27 cellular contexts compared by ENCODE assay signal in genomic region chr19:976476-976875, GRCh38. TPM values are rescaled to one million over a fixed set of nuclear protein-coding genes. Genes with fewer than 3 reads are reported as not detected.
DNase-seq lines count a peak whose midpoint lies in the region; ATAC-seq, FAIRE-seq and TF ChIP-seq lines count a peak whose summit lies in the region.
"Had no signal": no experiment of that assay in that cellular context is flagged by ENCODE, and none has a peak within 500 bp of the region (broad histone marks: within the 10 kb centered on the region; RNA-seq: fewer than 3 reads in every experiment).

No MANE protein-coding gene starts in this region.

- no peak for DNase-seq in SK-N-SH
- no peak for DNase-seq in Panc1 (ENCODE audit: low read depth, low spot score)
- DNase-seq in H1 (ENCODE audit: low read depth in 1 of 2, low spot score in 2 of 2) = no peak
- DNase-seq in NAMALWA (ENCODE audit: low spot score) = no peak
- no peak for DNase-seq in UCSD-AML1 (lab: John Stamatoyannopoulos, UW; ENCODE audit: unreplicated experiment)
- no peak for DNase-seq in upper lobe of left lung
- DNase-seq in GM13977 (ENCODE audit: low spot score) = no peak
- DNase-seq: C1 segment of cervical spinal cord; Calu3; CD8-positive, alpha-beta T cell; GDM1; KBM-7; MM.1S; NCI-H1092 treated with DMSO at 0.1 percent for 48 hours; NCI-H1436 treated with DMSO at 0.1 percent for 48 hours; NCI-H1930; NCI-H69; NK-92 treated with Interleukin-12 subunit alpha and Interleukin-12 subunit beta, amount 100 ng/mL, for 24 hours had no signal

- H3K14ac ChIP-seq in H1 (ENCODE audit: insufficient read length) = no peak overlapping the region

- H2BK12ac ChIP-seq in H1 (ENCODE audit: low read depth, low read length) = no peak overlapping the region

- H4K20me1 ChIP-seq in SK-N-SH (ENCODE audit: insufficient read depth) = no peaks in the 10 kb centered on the region
- H4K20me1 ChIP-seq in H1 (replicated peaks in 1 of 2; ENCODE audit: control insufficient read depth in 1 of 2, insufficient read depth in 2 of 2, low read length in 2 of 2) = no peaks in the 10 kb centered on the region

- H3K4me2 ChIP-seq in SK-N-SH (no peak overlapping the region), H1 (ENCODE audit: insufficient read depth in 1 of 2, low read depth in 2 of 2, low read length in 2 of 2) (no peak overlapping the region)

- H3K36me3 ChIP-seq in SK-N-SH (replicated peaks in 1 of 2; ENCODE audit: control insufficient read depth in 1 of 2, insufficient read depth in 2 of 2, low read length in 1 of 2) = peaks cover 3 to 5% of the 10 kb centered on the region in 2 experiments
- 0 out of 2 replicates have a peak, but pooled peaks cover 2% of the 10 kb centered on the region for H3K36me3 ChIP-seq in Panc1 (ENCODE audit: control insufficient read depth, insufficient read depth, low read length)
- H3K36me3 ChIP-seq in H1 (ENCODE audit: control insufficient read depth in 2 of 4, insufficient read depth in 4 of 4, low read length in 3 of 4) = peaks cover 0 to 10% (median 3%) of the 10 kb centered on the region in 4 experiments; a peak in 2 of 8 replicates
- H3K36me3 ChIP-seq in upper lobe of left lung = peaks cover 4 to 10% (median 7%) of the 10 kb centered on the region in 4 donors

- no peak for FAIRE-seq in H1 (lab: Jason Lieb, UNC)
- FAIRE-seq: GM19239, RCC 7860 had no signal

- H3K79me2 ChIP-seq in SK-N-SH (ENCODE audit: insufficient read depth) (no peaks in the 10 kb centered on the region), H1 (ENCODE audit: control insufficient read depth in 1 of 2, insufficient read depth in 2 of 2, low read length in 2 of 2) (no peaks in the 10 kb centered on the region)

- WGBS in SK-N-SH (ENCODE audit: low lambda C conversion rate) = 78% methylated on average over 7 of the region's 10 CpGs
- 90% methylated on average over 8 of the region's 10 CpGs; no CpG with 5 or more reads in 1 of the 2 experiments for WGBS in H1 (ENCODE audit: extremely low coverage in 1 of 2, insufficient coverage in 1 of 2, insufficient read length in 1 of 2, insufficient replicate concordance in 2 of 2, low coverage in 1 of 2, low lambda C conversion rate in 2 of 2, missing lambda C conversion rate in 1 of 2), 2 experiments
- 87 to 92% methylated on average over 9 to 10 of the region's 10 CpGs for WGBS in upper lobe of left lung, 2 donors

- H3K9me2 ChIP-seq in SK-N-SH = no peaks in the 10 kb centered on the region

- no peak overlapping the region for H3K56ac ChIP-seq in H1 (replicated peaks; ENCODE audit: insufficient read length, low read depth, low read length)

- POLR2A ChIA-PET in SK-N-SH (lab: Yijun Ruan, JAX) = no interaction called here
- POLR2A ChIA-PET in Panc1 (lab: Charles Lee) = no interaction called here
- POLR2A ChIA-PET in H1 (lab: Charles Lee; ENCODE audit: partially characterized antibody) = interaction anchor here (0.8 to 1.8 kb wide), 7 partner anchors 8 to 113 kb away, joined by 3 to 7 read pairs (median 3); partner anchors contain the start of genes MED16, RNU6-9 and WDR18

- H3K27me3 ChIP-seq in SK-N-SH (ENCODE audit: insufficient read depth) (no peaks in the 10 kb centered on the region), Panc1 (ENCODE audit: control insufficient read depth, insufficient read depth, low read length) (no peaks in the 10 kb centered on the region), H1 (replicated peaks in 1 of 4; ENCODE audit: control insufficient read depth in 3 of 4, extremely low read depth in 1 of 4, insufficient read depth in 3 of 4, low read length in 3 of 4) (no peaks in the 10 kb centered on the region), upper lobe of left lung (no peaks in the 10 kb centered on the region)
- H3K27me3 ChIP-seq: SJSA1 had no signal

- no peak for TF ChIP-seq RAD21 in SK-N-SH (IDR thresholded peaks at IDR 0.05; ENCODE audit: low read length)
- no peak for TF ChIP-seq RAD21 in H1 (IDR thresholded peaks at IDR 0.05 in 1 of 2, conservative IDR thresholded peaks at IDR 0.05 in 1 of 2; ENCODE audit: low read depth in 2 of 2, low read length in 2 of 2)

- H3K23ac ChIP-seq in H1 (ENCODE audit: insufficient read length) = no peak overlapping the region

- no peak overlapping the region for H4K91ac ChIP-seq in H1 (replicated peaks; ENCODE audit: insufficient read length, low read length)

- TF ChIP-seq EP300 in SK-N-SH (IDR thresholded peaks at IDR 0.05; ENCODE audit: borderline replicate concordance in 1 of 2, low read depth in 1 of 2, low read length in 1 of 2) (no peak), H1 (IDR thresholded peaks at IDR 0.05; ENCODE audit: borderline replicate concordance in 1 of 2, low read depth in 2 of 2, low read length in 2 of 2) (no peak), upper lobe of left lung (IDR thresholded peaks at IDR 0.05) (no peak)

- no TSS peak for BruUV-seq in Panc1 (replicated peaks; lab: Mats Ljungman, UMichigan)

- no peak overlapping the region for H2BK20ac ChIP-seq in H1 (ENCODE audit: low read length)

- no peak for TF ChIP-seq CTCF in SK-N-SH (IDR thresholded peaks at IDR 0.05)
- TF ChIP-seq CTCF in Panc1 (IDR thresholded peaks at IDR 0.05) = no peak
- no peak for TF ChIP-seq CTCF in H1 (IDR thresholded peaks at IDR 0.05; ENCODE audit: control extremely low read depth in 1 of 3, insufficient read depth in 1 of 3, low read depth in 1 of 3, low read length in 3 of 3)
- no peak for TF ChIP-seq CTCF in upper lobe of left lung (IDR thresholded peaks at IDR 0.05)
- no peak for TF ChIP-seq CTCF in GM13977 (IDR thresholded peaks at IDR 0.05; ENCODE audit: extremely low read depth, insufficient read depth, missing control alignments)

- no peak overlapping the region for H3K9ac ChIP-seq in SK-N-SH
- H3K9ac ChIP-seq in H1 (replicated peaks in 1 of 4; ENCODE audit: extremely low read depth in 1 of 4, low read depth in 3 of 4, low read length in 3 of 4) = no peak overlapping the region

- H2BK15ac ChIP-seq in H1 (ENCODE audit: low read length) = no peak overlapping the region

- TF ChIP-seq POLR2A in H1 (IDR thresholded peaks at IDR 0.05; ENCODE audit: control extremely low read depth in 1 of 2, low read depth in 2 of 2, low read length in 2 of 2) = no peak
- TF ChIP-seq POLR2A in upper lobe of left lung (IDR thresholded peaks at IDR 0.05) = no peak

- peaks cover 0 to 4% of the 10 kb centered on the region in 2 experiments; a peak in 1 of 4 replicates for H3K4me1 ChIP-seq in SK-N-SH (ENCODE audit: control insufficient read depth in 1 of 2, insufficient read depth in 2 of 2, low read depth in 1 of 2, low read length in 1 of 2)
- H3K4me1 ChIP-seq in Panc1 (ENCODE audit: control insufficient read depth, insufficient read depth, low read length) = peaks cover 7% of the 10 kb centered on the region
- H3K4me1 ChIP-seq in H1 (replicated peaks in 1 of 4; ENCODE audit: control insufficient read depth in 3 of 4, insufficient read depth in 4 of 4, low read length in 3 of 4) = peaks cover 0 to 16% (median 11%) of the 10 kb centered on the region in 4 experiments; a peak in 5 of 7 replicates
- H3K4me1 ChIP-seq in upper lobe of left lung = peaks cover 0 to 10% (median 5%) of the 10 kb centered on the region in 4 donors
- H3K4me1 ChIP-seq: HAP-1, SJSA1 had no signal

- no peak overlapping the region; a peak in 1 of 4 replicates for H3K27ac ChIP-seq in SK-N-SH (ENCODE audit: low read depth in 2 of 2, low read length in 1 of 2)
- no peak overlapping the region for H3K27ac ChIP-seq in Panc1 (ENCODE audit: low read length)
- H3K27ac ChIP-seq in H1 (ENCODE audit: low read depth, low read length) = no peak overlapping the region
- no peak overlapping the region for H3K27ac ChIP-seq in upper lobe of left lung
- H3K27ac ChIP-seq: 22Rv1, SJSA1 had no signal

- no peak overlapping the region for H3K18ac ChIP-seq in H1 (ENCODE audit: extremely low read depth, low read length)

- no peaks in the 10 kb centered on the region for H3K9me3 ChIP-seq in SK-N-SH
- no peaks in the 10 kb centered on the region for H3K9me3 ChIP-seq in Panc1 (ENCODE audit: control insufficient read depth, insufficient read depth, low read depth, low read length)
- no peaks in the 10 kb centered on the region for H3K9me3 ChIP-seq in H1 (ENCODE audit: insufficient read depth in 2 of 2, low read depth in 1 of 2, low read length in 1 of 2)
- H3K9me3 ChIP-seq in upper lobe of left lung = no peaks in the 10 kb centered on the region
- H3K9me3 ChIP-seq: HAP-1, SJSA1 had no signal

- H3K4me3 ChIP-seq in SK-N-SH (ENCODE audit: low read depth in 2 of 2, low read length in 1 of 2) = no peak overlapping the region
- no peak overlapping the region for H3K4me3 ChIP-seq in Panc1 (ENCODE audit: low read depth in 2 of 2, low read length in 2 of 2)
- no peak overlapping the region for H3K4me3 ChIP-seq in H1 (ENCODE audit: extremely low read depth in 1 of 4, insufficient read depth in 2 of 4, low read depth in 3 of 4, low read length in 4 of 4)
- H3K4me3 ChIP-seq in upper lobe of left lung = no peak overlapping the region
- H3K4me3 ChIP-seq: HAP-1, SJSA1 had no signal

- H4K8ac ChIP-seq in H1 (ENCODE audit: extremely low read depth, insufficient read depth, low read length) = peak overlapping the region; percentile 25; the same call in 1 of the 2 replicates

- no peak overlapping the region for H2BK120ac ChIP-seq in H1 (replicated peaks; ENCODE audit: low read depth, low read length)

- CTCF ChIA-PET in SK-N-SH (lab: Yijun Ruan, JAX) = interaction anchor here (2.5 kb wide), 1 partner anchor 54 kb away, joined by 6 read pairs; no protein-coding TSS in a partner anchor
- CTCF ChIA-PET in Panc1 (lab: Charles Lee) = no interaction called here
- CTCF ChIA-PET in H1 (lab: Charles Lee; ENCODE audit: partially characterized antibody) = interaction anchor here (1.0 to 1.9 kb wide), 6 partner anchors 9 to 54 kb away, joined by 3 to 6 read pairs (median 4); no protein-coding TSS in a partner anchor

- no peak overlapping the region for H2AK5ac ChIP-seq in H1 (ENCODE audit: low read depth, low read length)

- no peak overlapping the region for H4K5ac ChIP-seq in H1 (ENCODE audit: insufficient read length, low read depth, low read length)

- no peaks in the 10 kb centered on the region for H3K23me2 ChIP-seq in H1 (ENCODE audit: low read depth, low read length)

- in situ Hi-C loops in Panc1 (cut with HindIII; ENCODE audit: low pct_unique_long_range_greater_than_20kb, low sequenced_read_pairs) = no loop called here
- in situ Hi-C loops in GM13977 (cut with MboI; ENCODE audit: low pct_unique_long_range_greater_than_20kb, low sequenced_read_pairs, unreplicated experiment) = no loop called here

- intact Hi-C loops in Panc1 (cut with micrococcal nuclease; ENCODE audit: unreplicated experiment) = no loop called here

- H3K4ac ChIP-seq in H1 (replicated peaks; ENCODE audit: insufficient read length, low read depth, low read length) = no peak overlapping the region

- H3F3A ChIP-seq in SK-N-SH (replicated peaks; ENCODE audit: insufficient read depth) = peaks cover 7% of the 10 kb centered on the region

- H2AFZ ChIP-seq in SK-N-SH (ENCODE audit: low read depth) (no peak overlapping the region), H1 (ENCODE audit: low read length) (no peak overlapping the region)

- no peaks in the 10 kb centered on the region for H3K79me1 ChIP-seq in H1 (ENCODE audit: low read depth, low read length)

- no peak overlapping the region for H2BK5ac ChIP-seq in H1 (ENCODE audit: low read depth, low read length)

- ATAC-seq in SK-N-SH treated with all-trans-retinoic acid at 6 μM for 48 hours (peak; percentile 17; the same call in 2 of the 3 replicates), Panc1 (peak; percentile 35; the same call in 1 of the 2 replicates), upper lobe of left lung (ENCODE audit: low FRiP score in 2 of 2) (no peak)
- ATAC-seq: CD8-positive, alpha-beta T cell; Right ventricle myocardium inferior had no signal

RNA-seq across cellular contexts. Expression of gene WDR18, which starts 7.7 kb away (rescaled TPM):
- polyA plus RNA-seq in SK-N-SH (2012; rRNA removed) (47.9 and 51.5 TPM in 2 replicates), H1 (2011; rRNA removed) (177 and 264 TPM in 2 replicates)
- polyA plus RNA-seq in SK-N-SH (2012; cell fraction: cytosol; rRNA removed) = 12.5 and 25.5 TPM in 2 replicates
- 169 and 222 TPM in 2 replicates for polyA plus RNA-seq in SK-N-SH (2012; cell fraction: nucleus; rRNA removed)
- total RNA-seq in Panc1 (2021; ENCODE audit: unreplicated experiment) (44.0 TPM), upper lobe of left lung (100 to 1,000 TPM in 1 of 6 donors, 10 to 100 TPM in 5; 29.2 to 122 (median 38.6) TPM)
- 79.2 TPM for polyA plus RNA-seq in Panc1 (2012; ENCODE audit: insufficient read length)
- 87.7 and 90.1 TPM in 2 replicates for total RNA-seq in H1 (2021; fragmentation: NEBNext Ultra II Directional; extraction: Animal tissue kit (Norgen Biotek cat#: 25700))
- 143 TPM for polyA plus RNA-seq in H1 (2011; cell fraction: cytosol; rRNA removed)
- polyA plus RNA-seq in H1 (2011; cell fraction: nucleus; rRNA removed) = 218 TPM
- 107 to 120 TPM (median 118 TPM) in 4 replicates for polyA plus RNA-seq in H1 (2012, experiment 1 of 2)
- 195 TPM for polyA plus RNA-seq in H1 (2012, experiment 2 of 2)
- polyA plus RNA-seq in H1 (2013, experiment 1 of 2) = 52.1 TPM
- polyA plus RNA-seq in H1 (2013, experiment 2 of 2) = 49.3 TPM
- 46.1 and 53.0 TPM in 2 replicates for polyA minus RNA-seq in H1 (2011; rRNA and poly(A)+ RNA removed)
- 101 TPM for polyA minus RNA-seq in H1 (2011; cell fraction: cytosol; rRNA and poly(A)+ RNA removed)
- polyA minus RNA-seq in H1 (2011; cell fraction: nucleus; rRNA and poly(A)+ RNA removed) = 65.5 TPM

RNA-seq across cellular contexts. Expression of gene GRIN3B, which starts 23.7 kb away (rescaled TPM):
- 1.5 and 1.8 TPM in 2 replicates for polyA plus RNA-seq in SK-N-SH (2012; rRNA removed)
- 0.45 and 1.1 TPM in 2 replicates for polyA plus RNA-seq in SK-N-SH (2012; cell fraction: cytosol; rRNA removed)
- 4.6 and 5.1 TPM in 2 replicates for polyA plus RNA-seq in SK-N-SH (2012; cell fraction: nucleus; rRNA removed)
- total RNA-seq in Panc1 (2021; ENCODE audit: unreplicated experiment) = 4.6 TPM
- 14.8 TPM for polyA plus RNA-seq in Panc1 (2012; ENCODE audit: insufficient read length)
- 0.45 and 0.63 TPM in 2 replicates for total RNA-seq in H1 (2021; fragmentation: NEBNext Ultra II Directional; extraction: Animal tissue kit (Norgen Biotek cat#: 25700))
- 1.0 and 2.0 TPM in 2 replicates for polyA plus RNA-seq in H1 (2011; rRNA removed)
- polyA plus RNA-seq in H1 (2011; cell fraction: cytosol; rRNA removed) = 1.4 TPM
- 8.4 TPM for polyA plus RNA-seq in H1 (2011; cell fraction: nucleus; rRNA removed)
- 0.14 to 1.1 TPM (median 0.78 TPM) in 4 replicates for polyA plus RNA-seq in H1 (2012, experiment 1 of 2)
- polyA plus RNA-seq in H1 (2012, experiment 2 of 2) = 0.13 TPM
- 0.93 TPM for polyA plus RNA-seq in H1 (2013, experiment 1 of 2)
- polyA plus RNA-seq in H1 (2013, experiment 2 of 2) = 0.74 TPM
- 0.27 and 0.28 TPM in 2 replicates for polyA minus RNA-seq in H1 (2011; rRNA and poly(A)+ RNA removed)
- 0.29 TPM for polyA minus RNA-seq in H1 (2011; cell fraction: cytosol; rRNA and poly(A)+ RNA removed)
- 1.1 TPM for polyA minus RNA-seq in H1 (2011; cell fraction: nucleus; rRNA and poly(A)+ RNA removed)
- total RNA-seq in upper lobe of left lung = 10 to 100 TPM in 1 of 6 donors, 1 to 10 TPM in 4, under 1 TPM in 1; 0.06 to 18.9 (median 5.6) TPM
- total RNA-seq: Calu3, Daoy, NCI-H460, SJSA1 had no signal

RNA-seq across cellular contexts. Expression of gene TMEM259, which starts 44.4 kb away (rescaled TPM):
- polyA plus RNA-seq in SK-N-SH (2012; rRNA removed) (138 and 145 TPM in 2 replicates), H1 (2011; rRNA removed) (243 and 343 TPM in 2 replicates)
- 38.8 and 61.9 TPM in 2 replicates for polyA plus RNA-seq in SK-N-SH (2012; cell fraction: cytosol; rRNA removed)
- polyA plus RNA-seq in SK-N-SH (2012; cell fraction: nucleus; rRNA removed) = 879 TPM in 2 replicates
- total RNA-seq in Panc1 (2021; ENCODE audit: unreplicated experiment) (193 TPM), upper lobe of left lung (100 to 1,000 TPM; 143 to 643 (median 208) TPM)
- polyA plus RNA-seq in Panc1 (2012; ENCODE audit: insufficient read length) = 263 TPM
- total RNA-seq in H1 (2021; fragmentation: NEBNext Ultra II Directional; extraction: Animal tissue kit (Norgen Biotek cat#: 25700)) = 140 and 142 TPM in 2 replicates
- polyA plus RNA-seq in H1 (2011; cell fraction: cytosol; rRNA removed) = 180 TPM
- polyA plus RNA-seq in H1 (2011; cell fraction: nucleus; rRNA removed) = 1,170 TPM
- 46.9 to 137 TPM (median 125 TPM) in 4 replicates for polyA plus RNA-seq in H1 (2012, experiment 1 of 2)
- 87.4 TPM for polyA plus RNA-seq in H1 (2012, experiment 2 of 2)
- 171 TPM for polyA plus RNA-seq in H1 (2013, experiment 1 of 2)
- 163 TPM for polyA plus RNA-seq in H1 (2013, experiment 2 of 2)
- polyA minus RNA-seq in H1 (2011; rRNA and poly(A)+ RNA removed) = 45.5 and 54.1 TPM in 2 replicates
- 55.7 TPM for polyA minus RNA-seq in H1 (2011; cell fraction: cytosol; rRNA and poly(A)+ RNA removed)
- 124 TPM for polyA minus RNA-seq in H1 (2011; cell fraction: nucleus; rRNA and poly(A)+ RNA removed)

RNA-seq across cellular contexts. Expression of gene RNU6-2, which starts 44.8 kb away (rescaled TPM):
- polyA plus RNA-seq in SK-N-SH (2012; rRNA removed) (not detected in 2 replicates), H1 (2011; rRNA removed) (not detected in 2 replicates)
- not detected in 2 replicates for polyA plus RNA-seq in SK-N-SH (2012; cell fraction: cytosol; rRNA removed)
- not detected in 2 replicates for polyA plus RNA-seq in SK-N-SH (2012; cell fraction: nucleus; rRNA removed)
- total RNA-seq in Panc1 (2021; ENCODE audit: unreplicated experiment) (not detected), upper lobe of left lung (not detected)
- not detected for polyA plus RNA-seq in Panc1 (2012; ENCODE audit: insufficient read length)
- not detected in 2 replicates for total RNA-seq in H1 (2021; fragmentation: NEBNext Ultra II Directional; extraction: Animal tissue kit (Norgen Biotek cat#: 25700))
- polyA plus RNA-seq in H1 (2011; cell fraction: cytosol; rRNA removed) = not detected
- not detected for polyA plus RNA-seq in H1 (2011; cell fraction: nucleus; rRNA removed)
- polyA plus RNA-seq in H1 (2012, experiment 1 of 2) = not detected in 4 replicates
- polyA plus RNA-seq in H1 (2012, experiment 2 of 2) = not detected
- not detected for polyA plus RNA-seq in H1 (2013, experiment 1 of 2)
- not detected for polyA plus RNA-seq in H1 (2013, experiment 2 of 2)
- under 0.01 TPM in 1 of 2 replicates, not detected in the other for polyA minus RNA-seq in H1 (2011; rRNA and poly(A)+ RNA removed)
- not detected for polyA minus RNA-seq in H1 (2011; cell fraction: cytosol; rRNA and poly(A)+ RNA removed)
- polyA minus RNA-seq in H1 (2011; cell fraction: nucleus; rRNA and poly(A)+ RNA removed) = not detected
- total RNA-seq: Calu3; CD8-positive, alpha-beta T cell; Daoy; NCI-H460; Right ventricle myocardium inferior; SJSA1 had no signal

RNA-seq across cellular contexts. Expression of gene CNN2, which starts 49.9 kb away (rescaled TPM):
- polyA plus RNA-seq in SK-N-SH (2012; rRNA removed) (152 and 279 TPM in 2 replicates), H1 (2011; rRNA removed) (189 and 349 TPM in 2 replicates)
- polyA plus RNA-seq in SK-N-SH (2012; cell fraction: cytosol; rRNA removed) = 125 and 167 TPM in 2 replicates
- 199 and 204 TPM in 2 replicates for polyA plus RNA-seq in SK-N-SH (2012; cell fraction: nucleus; rRNA removed)
- total RNA-seq in Panc1 (2021; ENCODE audit: unreplicated experiment) (203 TPM), upper lobe of left lung (100 to 1,000 TPM in 5 of 6 donors, 10 to 100 TPM in 1; 98.1 to 262 (median 164) TPM)
- 201 TPM for polyA plus RNA-seq in Panc1 (2012; ENCODE audit: insufficient read length)
- total RNA-seq in H1 (2021; fragmentation: NEBNext Ultra II Directional; extraction: Animal tissue kit (Norgen Biotek cat#: 25700)) = 522 and 551 TPM in 2 replicates
- polyA plus RNA-seq in H1 (2011; cell fraction: cytosol; rRNA removed) = 238 TPM
- 235 TPM for polyA plus RNA-seq in H1 (2011; cell fraction: nucleus; rRNA removed)
- 294 to 464 TPM (median 423 TPM) in 4 replicates for polyA plus RNA-seq in H1 (2012, experiment 1 of 2)
- polyA plus RNA-seq in H1 (2012, experiment 2 of 2) = 443 TPM
- 346 TPM for polyA plus RNA-seq in H1 (2013, experiment 1 of 2)
- polyA plus RNA-seq in H1 (2013, experiment 2 of 2) = 345 TPM
- polyA minus RNA-seq in H1 (2011; rRNA and poly(A)+ RNA removed) = 314 and 396 TPM in 2 replicates
- 453 TPM for polyA minus RNA-seq in H1 (2011; cell fraction: cytosol; rRNA and poly(A)+ RNA removed)
- 127 TPM for polyA minus RNA-seq in H1 (2011; cell fraction: nucleus; rRNA and poly(A)+ RNA removed)

Comparison
In these comparisons a context has a peak if more than half of its experiments do, and no peak if none do; other contexts are left out.
1. ATAC-seq: peak in SK-N-SH treated with all-trans-retinoic acid at 6 μM for 48 hours (single experiment) and Panc1 (single experiment); none in upper lobe of left lung (0 of 2).